ENCODE assay signal across 10 cellular contexts in genomic region chr11:27839226-27839913, GRCh38.
A peak's percentile ranks its signal among the peaks of the same experiment; 100 is the strongest.
DNase-seq lines count a peak whose midpoint lies in the region; ATAC-seq and TF ChIP-seq lines count a peak whose summit lies in the region.
"Had no signal": no experiment of that assay in that cellular context is flagged by ENCODE, and none has a peak within 500 bp of the region (broad histone marks: within the 10 kb centered on the region; RNA-seq: fewer than 3 reads in every experiment).

No MANE protein-coding gene starts in this region.

- H2AFZ ChIP-seq in OCI-LY3 (ENCODE audit: low read depth, low read length) (peak overlapping the region; percentile 90), fibroblast of lung (ENCODE audit: low read length) (no peak overlapping the region)

- ATAC-seq in GM21360 (IDR thresholded peaks at IDR 0.05; ENCODE audit: unreplicated experiment) = no peak

- peak; percentile 44; the same call in 1 of the 2 replicates for TF ChIP-seq CTCF in 22Rv1 (IDR thresholded peaks at IDR 0.05)
- TF ChIP-seq CTCF in GM13976 (IDR thresholded peaks at IDR 0.05; ENCODE audit: borderline replicate concordance, control extremely low read depth, extremely low read depth, insufficient read depth, missing control alignments) = peak; percentile 5
- peak; percentile 71 for TF ChIP-seq CTCF in OCI-LY3 (IDR thresholded peaks at IDR 0.05; ENCODE audit: low read depth, low read length)
- peak in 1 of 2 donors; percentile 48 for TF ChIP-seq CTCF in fibroblast of lung (conservative IDR thresholded peaks at IDR 0.05 in 1 of 2, IDR thresholded peaks at IDR 0.05 in 1 of 2; ENCODE audit: low read depth in 1 of 2, low read length in 2 of 2)

- H3K27me3 ChIP-seq in OCI-LY3 (ENCODE audit: low read depth, low read length) (no peaks in the 10 kb centered on the region), fibroblast of lung (ENCODE audit: control insufficient read depth, insufficient read depth, low read length) (no peaks in the 10 kb centered on the region)

- H3K9ac ChIP-seq in OCI-LY3 (ENCODE audit: low read length) (peak overlapping the region; percentile 19; the same call in 1 of the 2 replicates), fibroblast of lung (ENCODE audit: insufficient read depth, low read length) (no peak overlapping the region)

- H3K9me3 ChIP-seq in OCI-LY3 (ENCODE audit: insufficient read depth, low read length) (no peaks in the 10 kb centered on the region), fibroblast of lung (ENCODE audit: control insufficient read depth, insufficient read depth, low read depth, low read length) (no peaks in the 10 kb centered on the region)

- DNase-seq in GM13976 (ENCODE audit: low spot score) (no peak), fibroblast of lung (ENCODE audit: low read depth in 2 of 2) (peak; percentile 27 to 38), posterior vena cava (ENCODE audit: low spot score) (no peak), NCI-H2227 treated with DMSO at 0.1 percent for 48 hours (lab: John Stamatoyannopoulos, UW) (no peak), midbrain (lab: John Stamatoyannopoulos, UW) (no peak)
- DNase-seq: GOT3, NCI-H1092 treated with DMSO at 0.1 percent for 48 hours had no signal

- H3K36me3 ChIP-seq in OCI-LY3 (replicated peaks; ENCODE audit: low read depth, low read length) (no peaks in the 10 kb centered on the region), fibroblast of lung (ENCODE audit: control insufficient read depth, insufficient read depth, low read length) (no peaks in the 10 kb centered on the region)

- H3K4me2 ChIP-seq in OCI-LY3 (ENCODE audit: low read length) (peak overlapping the region; percentile 50), fibroblast of lung (ENCODE audit: extremely low read depth, insufficient read depth, low read length) (no peak overlapping the region)

- H4K20me1 ChIP-seq in OCI-LY3 (ENCODE audit: insufficient read depth, low read length) (no peaks in the 10 kb centered on the region), fibroblast of lung (ENCODE audit: control insufficient read depth, extremely low read depth, insufficient read depth, low read length) (no peaks in the 10 kb centered on the region)

- peaks cover 37% of the 10 kb centered on the region for H3K4me1 ChIP-seq in OCI-LY3 (ENCODE audit: low read length)
- H3K4me1 ChIP-seq in fibroblast of lung (ENCODE audit: control insufficient read depth, extremely low read depth, insufficient read depth, low read length) = no peaks in the 10 kb centered on the region

- H3K27ac ChIP-seq in 22Rv1 (no peak overlapping the region), OCI-LY3 (ENCODE audit: low read length) (no peak overlapping the region), fibroblast of lung (ENCODE audit: insufficient read depth, low read length) (no peak overlapping the region)

- in situ Hi-C loops in GM13976 (cut with MboI; ENCODE audit: low sequenced_read_pairs, unreplicated experiment) = no loop called here

- intact Hi-C loops in posterior vena cava (cut with DNase I) = no loop called here

- H3K4me3 ChIP-seq in OCI-LY3 (ENCODE audit: low read length) (0 out of 2 replicates have a peak overlapping the region, but pooled peaks have one; percentile 7), fibroblast of lung (replicated peaks in 1 of 4; ENCODE audit: control extremely low read depth in 1 of 4, insufficient read depth in 1 of 4, low read depth in 3 of 4, low read length in 4 of 4) (no peak overlapping the region)

- no peaks in the 10 kb centered on the region for H3K79me2 ChIP-seq in OCI-LY3 (ENCODE audit: low read length)
- H3K79me2 ChIP-seq in fibroblast of lung (ENCODE audit: control insufficient read depth, insufficient read depth, low read length) = no peaks in the 10 kb centered on the region

Comparison
In these comparisons a context has a peak if more than half of its experiments do, and no peak if none do; other contexts are left out.
1. DNase-seq: peak in fibroblast of lung (2 of 2); none in GM13976 (single experiment), posterior vena cava (single experiment), NCI-H2227 treated with DMSO at 0.1 percent for 48 hours (single experiment) and midbrain (single experiment).